Comparison of ENCODE assay signal across 11 cellular contexts in the genomic region with DNA sequence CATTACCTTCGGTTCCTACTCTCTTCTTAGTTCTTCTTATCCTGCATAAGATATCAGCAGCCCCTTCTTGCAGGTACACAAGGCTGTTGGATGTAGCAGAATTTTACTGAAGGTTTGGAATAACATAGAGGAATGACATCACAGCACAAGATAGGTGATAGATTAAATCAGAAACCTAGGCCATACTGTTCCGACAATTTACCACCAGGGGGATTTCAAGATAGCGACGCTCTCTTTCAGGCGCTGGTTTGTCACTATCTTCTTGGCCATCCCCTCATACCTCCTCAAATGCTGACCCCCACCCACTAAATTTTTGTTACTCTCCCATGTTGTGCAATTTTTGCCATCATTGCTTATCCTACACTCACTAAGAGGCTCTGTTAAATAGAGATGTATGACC. TPM values are rescaled to one million over a fixed set of nuclear protein-coding genes. Genes with fewer than 3 reads are reported as not detected.
DNase-seq lines count a peak whose midpoint lies in the region; ATAC-seq and TF ChIP-seq lines count a peak whose summit lies in the region.
"Had no signal": no experiment of that assay in that cellular context is flagged by ENCODE, and none has a peak within 500 bp of the region (broad histone marks: within the 10 kb centered on the region; RNA-seq: fewer than 3 reads in every experiment).

No MANE protein-coding gene starts in this region.

- DNase-seq in 8988T (peak; percentile 18), GM12865 (ENCODE audit: low read depth) (peak; percentile 25), RWPE2 (ENCODE audit: low spot score) (no peak), glutamatergic neuron (no peak), GM03348 (ENCODE audit: low spot score) (no peak), hepatic stellate cell (ENCODE audit: low spot score) (no peak)
- DNase-seq in stimulated activated naive CD4-positive, alpha-beta T cell treated with Interleukin-2 at 50 U/mL for 16 hours (lab: John Stamatoyannopoulos, UW): no peak
- DNase-seq: NCI-H510A treated with DMSO at 0.1 percent for 48 hours, retina had no signal

- H3K4me1 ChIP-seq in RWPE2 (ENCODE audit: insufficient read depth, poor library complexity, severe bottlenecking): peaks cover 12% of the 10 kb centered on the region

- TF ChIP-seq CTCF in GM12865 (IDR thresholded peaks at IDR 0.05; ENCODE audit: insufficient read depth, low read depth, low read length, missing control alignments) (no peak), RWPE2 (IDR thresholded peaks at IDR 0.05; ENCODE audit: poor library complexity, severe bottlenecking) (no peak), glutamatergic neuron (IDR thresholded peaks at IDR 0.05; ENCODE audit: partially characterized antibody, unreplicated experiment) (peak; percentile 62)

- H3K27me3 Mint-ChIP-seq in glutamatergic neuron (ENCODE audit: unreplicated experiment): peaks cover 13% of the 10 kb centered on the region

- H3K27me3 ChIP-seq in RWPE2 (ENCODE audit: insufficient read depth, poor library complexity, severe bottlenecking): no peaks in the 10 kb centered on the region

- no peaks in the 10 kb centered on the region for H3K36me3 ChIP-seq in RWPE2 (ENCODE audit: low read depth)

- H3K9me3 Mint-ChIP-seq in glutamatergic neuron (ENCODE audit: unreplicated experiment): no peaks in the 10 kb centered on the region

- no peak overlapping the region for H3K27ac Mint-ChIP-seq in glutamatergic neuron (ENCODE audit: unreplicated experiment)
- H3K27ac Mint-ChIP-seq: activated T-helper 2 cell treated with anti-CD3 and anti-CD28 coated beads, Interferon-gamma antibody, Interleukin-2, Interleukin-4, amounts not matched to agents 10 μg/mL and 5 μg/mL and 100 μg/mL, durations not matched to agents 14 hours and 24 hours and 36 hours had no signal

- no peaks in the 10 kb centered on the region for H3K9me3 ChIP-seq in RWPE2 (ENCODE audit: severe bottlenecking)

- no peak overlapping the region for H3K4me3 Mint-ChIP-seq in glutamatergic neuron (ENCODE audit: unreplicated experiment)

- H3K27ac ChIP-seq in RWPE2 (ENCODE audit: poor library complexity, severe bottlenecking): peak overlapping the region; percentile 71

- no peak for ATAC-seq in RWPE2 (ENCODE audit: low read depth)
- ATAC-seq in HG02798 (IDR thresholded peaks at IDR 0.05; ENCODE audit: poor library complexity, unreplicated experiment): no peak

- peaks cover 3% of the 10 kb centered on the region for H3K4me1 Mint-ChIP-seq in glutamatergic neuron (ENCODE audit: low read depth, unreplicated experiment)

- H3K36me3 Mint-ChIP-seq in glutamatergic neuron (ENCODE audit: unreplicated experiment): no peaks in the 10 kb centered on the region

- H3K4me3 ChIP-seq in GM12865 (ENCODE audit: low read depth, low read length) (peak overlapping the region; percentile 82), RWPE2 (ENCODE audit: severe bottlenecking) (no peak overlapping the region)

RNA-seq across cellular contexts. Expression of gene SIDT1, which starts 3.5 kb away (rescaled TPM):
- total RNA-seq in glutamatergic neuron (ENCODE audit: unreplicated experiment): not detected

RNA-seq across cellular contexts. Expression of gene SPICE1, which starts 20.9 kb away (rescaled TPM):
- total RNA-seq in glutamatergic neuron (ENCODE audit: unreplicated experiment): 7.0 TPM

Comparison
In these comparisons a context has a peak if more than half of its experiments do, and no peak if none do; other contexts are left out.
1. DNase-seq: peak in 8988T (single experiment) and GM12865 (single experiment); none in RWPE2 (single experiment), glutamatergic neuron (single experiment), GM03348 (single experiment), stimulated activated naive CD4-positive, alpha-beta T cell treated with Interleukin-2 at 50 U/mL for 16 hours (single experiment) and hepatic stellate cell (single experiment).